8 cellular contexts compared by ENCODE assay signal in the genomic region with DNA sequence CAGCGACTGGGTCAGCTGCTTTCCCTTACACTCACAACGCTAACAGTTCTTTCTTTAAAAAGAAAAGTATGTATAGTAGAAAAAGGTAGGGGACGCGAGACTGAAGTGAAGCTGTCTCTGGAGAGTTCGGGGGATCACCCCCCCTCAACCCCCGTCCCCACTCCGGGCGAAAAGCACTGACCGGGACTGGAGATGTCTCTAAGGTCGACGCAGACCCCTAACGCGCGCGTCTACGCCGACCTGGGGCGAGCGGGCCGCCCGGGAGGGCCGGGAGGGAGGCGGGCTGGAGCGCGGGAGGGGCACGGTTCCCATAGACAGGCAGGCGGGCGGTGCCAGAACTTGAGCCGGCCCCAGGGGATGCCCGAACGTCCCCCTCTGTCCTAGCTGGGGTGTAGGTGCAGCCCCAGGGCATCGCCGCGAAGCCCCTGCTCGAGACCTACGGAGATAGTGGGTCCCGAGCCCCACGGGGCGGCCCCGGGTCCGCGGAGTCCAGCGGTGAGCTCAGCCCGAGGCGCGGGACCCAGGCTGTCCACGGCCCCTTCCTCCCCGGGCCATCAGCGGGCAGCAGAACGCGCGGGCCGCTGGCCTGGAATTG.
A peak's percentile ranks its signal among the peaks of the same experiment; 100 is the strongest.
DNase-seq lines count a peak whose midpoint lies in the region; ATAC-seq, FAIRE-seq and TF ChIP-seq lines count a peak whose summit lies in the region.

No MANE protein-coding gene starts in this region.

- no peaks in the 10 kb centered on the region for H3F3A ChIP-seq in PC-9 (ENCODE audit: insufficient read depth, low read depth)

- BruUV-seq in PC-9 (replicated peaks; lab: Mats Ljungman, UMichigan) = no TSS peak

- H3K9me3 Mint-ChIP-seq in WTC11 (no peaks in the 10 kb centered on the region), memory B cell (no peaks in the 10 kb centered on the region)

- no peak overlapping the region for H3K4me2 ChIP-seq in PC-9

- TF ChIP-seq CTCF in WTC11 (IDR thresholded peaks at IDR 0.05) (no peak), PC-9 (conservative IDR thresholded peaks at IDR 0.05) (no peak)

- no peak overlapping the region for H3K27ac ChIP-seq in PC-9

- H3K4me3 ChIP-seq in PC-9 = no peak overlapping the region

- POLR2A ChIA-PET in WTC11 (lab: Charles Lee) (no interaction called here), PC-9 (lab: Charles Lee; ENCODE audit: unreplicated experiment) (no interaction called here)

- H3K79me2 ChIP-seq in PC-9 (ENCODE audit: low read depth) = no peaks in the 10 kb centered on the region

- intact Hi-C loops in PC-9 (cut with micrococcal nuclease; ENCODE audit: unreplicated experiment) = no loop called here

- H3K27ac Mint-ChIP-seq in WTC11 (no peak overlapping the region), memory B cell (no peak overlapping the region)

- peak overlapping the region; percentile 66 for H3K4me3 Mint-ChIP-seq in WTC11
- peak overlapping the region; percentile 85 for H3K4me3 Mint-ChIP-seq in memory B cell

- H3K9me2 ChIP-seq in PC-9 (ENCODE audit: insufficient read depth) = no peaks in the 10 kb centered on the region

- no peak overlapping the region for H2AFZ ChIP-seq in PC-9

- no peaks in the 10 kb centered on the region for H3K27me3 ChIP-seq in PC-9 (ENCODE audit: insufficient read depth, low read depth)

- no peaks in the 10 kb centered on the region for H3K36me3 ChIP-seq in PC-9 (ENCODE audit: low read depth)

- H3K36me3 Mint-ChIP-seq in WTC11 (no peaks in the 10 kb centered on the region), memory B cell (no peaks in the 10 kb centered on the region)

- CTCF ChIA-PET in WTC11 (lab: Charles Lee) (interaction anchor here (0.6 to 3.9 kb wide), 9 partner anchors 15 to 323 kb away, joined by 3 to 23 read pairs (median 3); a partner anchor contains a TSS), PC-9 (lab: Charles Lee) (no interaction called here)

- H3K9me3 ChIP-seq in PC-9 (ENCODE audit: insufficient read depth, low read depth) = no peaks in the 10 kb centered on the region

- FAIRE-seq in GM19239 (lab: Jason Lieb, UNC) = peak; percentile 71

- ATAC-seq in HG03432 (IDR thresholded peaks at IDR 0.05; ENCODE audit: unreplicated experiment) (peak; percentile 55), WTC11 (peak; percentile 50), memory B cell (ENCODE audit: low read depth) (peak; percentile 44)

- H4K20me1 ChIP-seq in PC-9 (ENCODE audit: insufficient read depth) = no peaks in the 10 kb centered on the region

- H3K4me1 ChIP-seq in PC-9 (replicated peaks; ENCODE audit: insufficient read depth) = no peaks in the 10 kb centered on the region

- DNase-seq in AG20443 (ENCODE audit: low spot score) (peak; percentile 79), GM19239 (ENCODE audit: insufficient read length, low spot score) (peak; percentile 44), WTC11 (ENCODE audit: low spot score) (peak; percentile 50), dermis blood vessel endothelial cell (peak; percentile 46), memory B cell (ENCODE audit: low spot score in 2 of 2) (peak; percentile 10 to 41), PC-9 (no peak)
- peak; percentile 5 to 52 (median 32) for DNase-seq in stimulated activated naive CD4-positive, alpha-beta T cell (lab: John Stamatoyannopoulos, UW)

- H3K27me3 Mint-ChIP-seq in WTC11 (ENCODE audit: low read depth) (peaks cover 60% of the 10 kb centered on the region), memory B cell (no peaks in the 10 kb centered on the region)

- H3K4me1 Mint-ChIP-seq in WTC11 = peaks cover 17% of the 10 kb centered on the region
- peaks cover 11% of the 10 kb centered on the region for H3K4me1 Mint-ChIP-seq in memory B cell

TF ChIP-seq in WTC11, 78 proteins besides CTCF, POLR2A, EP300 and RAD21:
- TF ChIP-seq CREM (CRISPR knock-in tag; IDR thresholded peaks at IDR 0.05) (no peak), ZNF416 (CRISPR knock-in tag; IDR thresholded peaks at IDR 0.05) (no peak), MYBL2 (CRISPR knock-in tag; IDR thresholded peaks at IDR 0.05) (0 out of 2 replicates have a peak, but pooled peaks have one; percentile 31), MXD4 (CRISPR knock-in tag; IDR thresholded peaks at IDR 0.05; ENCODE audit: borderline replicate concordance) (no peak)
- TF ChIP-seq, protein P1, sequence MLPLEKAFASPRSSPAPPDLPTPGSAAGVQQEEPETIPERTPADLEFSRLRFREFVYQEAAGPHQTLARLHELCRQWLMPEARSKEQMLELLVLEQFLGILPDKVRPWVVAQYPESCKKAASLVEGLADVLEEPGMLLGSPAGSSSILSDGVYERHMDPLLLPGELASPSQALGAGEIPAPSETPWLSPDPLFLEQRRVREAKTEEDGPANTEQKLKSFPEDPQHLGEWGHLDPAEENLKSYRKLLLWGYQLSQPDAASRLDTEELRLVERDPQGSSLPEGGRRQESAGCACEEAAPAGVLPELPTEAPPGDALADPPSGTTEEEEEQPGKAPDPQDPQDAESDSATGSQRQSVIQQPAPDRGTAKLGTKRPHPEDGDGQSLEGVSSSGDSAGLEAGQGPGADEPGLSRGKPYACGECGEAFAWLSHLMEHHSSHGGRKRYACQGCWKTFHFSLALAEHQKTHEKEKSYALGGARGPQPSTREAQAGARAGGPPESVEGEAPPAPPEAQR (CRISPR knock-in tag; IDR thresholded peaks at IDR 0.05) = no peak
- TF ChIP-seq, protein P2, sequence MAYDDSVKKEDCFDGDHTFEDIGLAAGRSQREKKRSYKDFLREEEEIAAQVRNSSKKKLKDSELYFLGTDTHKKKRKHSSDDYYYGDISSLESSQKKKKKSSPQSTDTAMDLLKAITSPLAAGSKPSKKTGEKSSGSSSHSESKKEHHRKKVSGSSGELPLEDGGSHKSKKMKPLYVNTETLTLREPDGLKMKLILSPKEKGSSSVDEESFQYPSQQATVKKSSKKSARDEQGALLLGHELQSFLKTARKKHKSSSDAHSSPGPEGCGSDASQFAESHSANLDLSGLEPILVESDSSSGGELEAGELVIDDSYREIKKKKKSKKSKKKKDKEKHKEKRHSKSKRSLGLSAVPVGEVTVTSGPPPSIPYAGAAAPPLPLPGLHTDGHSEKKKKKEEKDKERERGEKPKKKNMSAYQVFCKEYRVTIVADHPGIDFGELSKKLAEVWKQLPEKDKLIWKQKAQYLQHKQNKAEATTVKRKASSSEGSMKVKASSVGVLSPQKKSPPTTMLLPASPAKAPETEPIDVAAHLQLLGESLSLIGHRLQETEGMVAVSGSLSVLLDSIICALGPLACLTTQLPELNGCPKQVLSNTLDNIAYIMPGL (CRISPR knock-in tag; IDR thresholded peaks at IDR 0.05) = peak; percentile 22; the same call in 1 of the 2 replicates
- TF ChIP-seq, protein P3, sequence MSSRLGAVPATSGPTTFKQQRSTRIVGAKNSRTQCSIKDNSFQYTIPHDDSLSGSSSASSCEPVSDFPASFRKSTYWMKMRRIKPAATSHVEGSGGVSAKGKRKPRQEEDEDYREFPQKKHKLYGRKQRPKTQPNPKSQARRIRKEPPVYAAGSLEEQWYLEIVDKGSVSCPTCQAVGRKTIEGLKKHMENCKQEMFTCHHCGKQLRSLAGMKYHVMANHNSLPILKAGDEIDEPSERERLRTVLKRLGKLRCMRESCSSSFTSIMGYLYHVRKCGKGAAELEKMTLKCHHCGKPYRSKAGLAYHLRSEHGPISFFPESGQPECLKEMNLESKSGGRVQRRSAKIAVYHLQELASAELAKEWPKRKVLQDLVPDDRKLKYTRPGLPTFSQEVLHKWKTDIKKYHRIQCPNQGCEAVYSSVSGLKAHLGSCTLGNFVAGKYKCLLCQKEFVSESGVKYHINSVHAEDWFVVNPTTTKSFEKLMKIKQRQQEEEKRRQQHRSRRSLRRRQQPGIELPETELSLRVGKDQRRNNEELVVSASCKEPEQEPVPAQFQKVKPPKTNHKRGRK (CRISPR knock-in tag; IDR thresholded peaks at IDR 0.05; ENCODE audit: borderline replicate concordance) = no peak
- TF ChIP-seq, protein P4, sequence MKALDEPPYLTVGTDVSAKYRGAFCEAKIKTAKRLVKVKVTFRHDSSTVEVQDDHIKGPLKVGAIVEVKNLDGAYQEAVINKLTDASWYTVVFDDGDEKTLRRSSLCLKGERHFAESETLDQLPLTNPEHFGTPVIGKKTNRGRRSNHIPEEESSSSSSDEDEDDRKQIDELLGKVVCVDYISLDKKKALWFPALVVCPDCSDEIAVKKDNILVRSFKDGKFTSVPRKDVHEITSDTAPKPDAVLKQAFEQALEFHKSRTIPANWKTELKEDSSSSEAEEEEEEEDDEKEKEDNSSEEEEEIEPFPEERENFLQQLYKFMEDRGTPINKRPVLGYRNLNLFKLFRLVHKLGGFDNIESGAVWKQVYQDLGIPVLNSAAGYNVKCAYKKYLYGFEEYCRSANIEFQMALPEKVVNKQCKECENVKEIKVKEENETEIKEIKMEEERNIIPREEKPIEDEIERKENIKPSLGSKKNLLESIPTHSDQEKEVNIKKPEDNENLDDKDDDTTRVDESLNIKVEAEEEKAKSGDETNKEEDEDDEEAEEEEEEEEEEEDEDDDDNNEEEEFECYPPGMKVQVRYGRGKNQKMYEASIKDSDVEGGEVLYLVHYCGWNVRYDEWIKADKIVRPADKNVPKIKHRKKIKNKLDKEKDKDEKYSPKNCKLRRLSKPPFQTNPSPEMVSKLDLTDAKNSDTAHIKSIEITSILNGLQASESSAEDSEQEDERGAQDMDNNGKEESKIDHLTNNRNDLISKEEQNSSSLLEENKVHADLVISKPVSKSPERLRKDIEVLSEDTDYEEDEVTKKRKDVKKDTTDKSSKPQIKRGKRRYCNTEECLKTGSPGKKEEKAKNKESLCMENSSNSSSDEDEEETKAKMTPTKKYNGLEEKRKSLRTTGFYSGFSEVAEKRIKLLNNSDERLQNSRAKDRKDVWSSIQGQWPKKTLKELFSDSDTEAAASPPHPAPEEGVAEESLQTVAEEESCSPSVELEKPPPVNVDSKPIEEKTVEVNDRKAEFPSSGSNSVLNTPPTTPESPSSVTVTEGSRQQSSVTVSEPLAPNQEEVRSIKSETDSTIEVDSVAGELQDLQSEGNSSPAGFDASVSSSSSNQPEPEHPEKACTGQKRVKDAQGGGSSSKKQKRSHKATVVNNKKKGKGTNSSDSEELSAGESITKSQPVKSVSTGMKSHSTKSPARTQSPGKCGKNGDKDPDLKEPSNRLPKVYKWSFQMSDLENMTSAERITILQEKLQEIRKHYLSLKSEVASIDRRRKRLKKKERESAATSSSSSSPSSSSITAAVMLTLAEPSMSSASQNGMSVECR (CRISPR knock-in tag; IDR thresholded peaks at IDR 0.05; ENCODE audit: borderline replicate concordance) = peak; percentile 49; the same call in 1 of the 2 replicates

Comparison
In these comparisons a context has a peak if more than half of its experiments do, and no peak if none do; other contexts are left out.
1. DNase-seq: peak in AG20443 (single experiment), GM19239 (single experiment), WTC11 (single experiment), dermis blood vessel endothelial cell (single experiment), memory B cell (2 of 2) and stimulated activated naive CD4-positive, alpha-beta T cell (6 of 6); none in PC-9 (0 of 2).
2. Peak in every context shown above with its lines, with median percentiles within 50 percentile points of each other: ATAC-seq.